ENCODE assay signal across 11 cellular contexts in genomic region chr10:78777466-78778256, GRCh38.
DNase-seq lines count a peak whose midpoint lies in the region; ATAC-seq lines count a peak whose summit lies in the region.
"Had no signal": no experiment of that assay in that cellular context is flagged by ENCODE, and none has a peak within 500 bp of the region (broad histone marks: within the 10 kb centered on the region; RNA-seq: fewer than 3 reads in every experiment).

No MANE protein-coding gene starts in this region.

- no peak for ATAC-seq in HG02763 (IDR thresholded peaks at IDR 0.05; ENCODE audit: unreplicated experiment)
- ATAC-seq in HG02938 (IDR thresholded peaks at IDR 0.05; ENCODE audit: unreplicated experiment) = no peak

- DNase-seq in EH (ENCODE audit: low read depth) (peak; percentile 90), astrocyte of the hippocampus (ENCODE audit: low read depth, low spot score) (peak; percentile 72), iPS-NIHi11 (ENCODE audit: low spot score) (peak; percentile 57), putamen (ENCODE audit: low spot score) (peak; percentile 88), NCI-H1105 treated with DMSO at 0.1 percent for 48 hours (lab: John Stamatoyannopoulos, UW) (no peak)
- no peak for DNase-seq in activated CD8-positive, alpha-beta memory T cell treated with anti-CD3 and anti-CD28 coated beads for 24 hours
- DNase-seq: activated naive CD4-positive, alpha-beta T cell treated with anti-CD3 and anti-CD28 coated beads, Interleukin-2, amount 10 ng/mL, durations not matched to agents 7 days and 5 days; CD8-positive, alpha-beta memory T cell; NCI-H1105 had no signal

Comparison
In these comparisons a context has a peak if more than half of its experiments do, and no peak if none do; other contexts are left out.
1. DNase-seq: peak in EH (single experiment), astrocyte of the hippocampus (single experiment), iPS-NIHi11 (single experiment) and putamen (single experiment); none in activated CD8-positive, alpha-beta memory T cell treated with anti-CD3 and anti-CD28 coated beads for 24 hours (single experiment) and NCI-H1105 treated with DMSO at 0.1 percent for 48 hours (single experiment).